ENCODE assay signal across 1 cellular context in the genomic region with DNA sequence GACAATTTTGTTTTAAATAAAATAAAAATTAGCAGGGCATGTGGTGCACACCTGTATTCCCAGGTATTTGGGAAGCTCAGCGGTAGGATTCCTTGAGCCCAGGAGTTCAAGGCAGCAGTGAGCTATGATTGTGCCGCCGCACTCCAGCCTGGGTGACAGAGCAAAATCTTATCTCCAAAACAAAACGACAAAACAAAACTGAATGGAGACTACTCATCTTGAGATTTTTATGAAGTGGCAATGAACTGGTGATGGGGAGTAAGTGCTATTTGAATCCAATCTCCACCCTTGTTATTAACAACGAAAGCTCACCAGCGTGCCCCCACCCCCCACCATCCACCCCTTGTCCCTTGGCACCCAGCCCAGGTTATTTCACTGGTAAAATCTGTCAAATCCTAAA.
A peak's percentile ranks its signal among the peaks of the same experiment; 100 is the strongest.
TF ChIP-seq lines count a peak whose summit lies in the region.

No MANE protein-coding gene starts in this region.

TF ChIP-seq in K562, 482 proteins besides CTCF, POLR2A, EP300 and RAD21 (continued from another document and continues in another):
- TF ChIP-seq, protein P1, sequence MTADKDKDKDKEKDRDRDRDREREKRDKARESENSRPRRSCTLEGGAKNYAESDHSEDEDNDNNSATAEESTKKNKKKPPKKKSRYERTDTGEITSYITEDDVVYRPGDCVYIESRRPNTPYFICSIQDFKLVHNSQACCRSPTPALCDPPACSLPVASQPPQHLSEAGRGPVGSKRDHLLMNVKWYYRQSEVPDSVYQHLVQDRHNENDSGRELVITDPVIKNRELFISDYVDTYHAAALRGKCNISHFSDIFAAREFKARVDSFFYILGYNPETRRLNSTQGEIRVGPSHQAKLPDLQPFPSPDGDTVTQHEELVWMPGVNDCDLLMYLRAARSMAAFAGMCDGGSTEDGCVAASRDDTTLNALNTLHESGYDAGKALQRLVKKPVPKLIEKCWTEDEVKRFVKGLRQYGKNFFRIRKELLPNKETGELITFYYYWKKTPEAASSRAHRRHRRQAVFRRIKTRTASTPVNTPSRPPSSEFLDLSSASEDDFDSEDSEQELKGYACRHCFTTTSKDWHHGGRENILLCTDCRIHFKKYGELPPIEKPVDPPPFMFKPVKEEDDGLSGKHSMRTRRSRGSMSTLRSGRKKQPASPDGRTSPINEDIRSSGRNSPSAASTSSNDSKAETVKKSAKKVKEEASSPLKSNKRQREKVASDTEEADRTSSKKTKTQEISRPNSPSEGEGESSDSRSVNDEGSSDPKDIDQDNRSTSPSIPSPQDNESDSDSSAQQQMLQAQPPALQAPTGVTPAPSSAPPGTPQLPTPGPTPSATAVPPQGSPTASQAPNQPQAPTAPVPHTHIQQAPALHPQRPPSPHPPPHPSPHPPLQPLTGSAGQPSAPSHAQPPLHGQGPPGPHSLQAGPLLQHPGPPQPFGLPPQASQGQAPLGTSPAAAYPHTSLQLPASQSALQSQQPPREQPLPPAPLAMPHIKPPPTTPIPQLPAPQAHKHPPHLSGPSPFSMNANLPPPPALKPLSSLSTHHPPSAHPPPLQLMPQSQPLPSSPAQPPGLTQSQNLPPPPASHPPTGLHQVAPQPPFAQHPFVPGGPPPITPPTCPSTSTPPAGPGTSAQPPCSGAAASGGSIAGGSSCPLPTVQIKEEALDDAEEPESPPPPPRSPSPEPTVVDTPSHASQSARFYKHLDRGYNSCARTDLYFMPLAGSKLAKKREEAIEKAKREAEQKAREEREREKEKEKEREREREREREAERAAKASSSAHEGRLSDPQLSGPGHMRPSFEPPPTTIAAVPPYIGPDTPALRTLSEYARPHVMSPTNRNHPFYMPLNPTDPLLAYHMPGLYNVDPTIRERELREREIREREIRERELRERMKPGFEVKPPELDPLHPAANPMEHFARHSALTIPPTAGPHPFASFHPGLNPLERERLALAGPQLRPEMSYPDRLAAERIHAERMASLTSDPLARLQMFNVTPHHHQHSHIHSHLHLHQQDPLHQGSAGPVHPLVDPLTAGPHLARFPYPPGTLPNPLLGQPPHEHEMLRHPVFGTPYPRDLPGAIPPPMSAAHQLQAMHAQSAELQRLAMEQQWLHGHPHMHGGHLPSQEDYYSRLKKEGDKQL (CRISPR knock-in tag; IDR thresholded peaks at IDR 0.05; ENCODE audit: borderline replicate concordance), result no peak
- no peak for TF ChIP-seq ESRRA (IDR thresholded peaks at IDR 0.05; ENCODE audit: borderline replicate concordance, low read depth)
- no peak for TF ChIP-seq ATF1 (CRISPR knock-in tag; IDR thresholded peaks at IDR 0.05)
- no peak for TF ChIP-seq ATF1 (tag; IDR thresholded peaks at IDR 0.05)
- 0 out of 4 replicates have a peak, but pooled peaks of 1 of the 2 experiments have one; percentile 23 for TF ChIP-seq TBL1XR1 (IDR thresholded peaks at IDR 0.05; ENCODE audit: low read length in 2 of 2)
- TF ChIP-seq NBN (IDR thresholded peaks at IDR 0.05; ENCODE audit: low read depth), result no peak
- TF ChIP-seq MNT (conservative IDR thresholded peaks at IDR 0.05), result 0 out of 4 replicates have a peak, but pooled peaks of 1 of the 2 experiments have one; percentile 35
- TF ChIP-seq NCOR1 (IDR thresholded peaks at IDR 0.05), result 0 out of 2 replicates have a peak, but pooled peaks have one; percentile 29
- TF ChIP-seq ZNF263 (CRISPR knock-in tag; IDR thresholded peaks at IDR 0.05; ENCODE audit: borderline replicate concordance), result no peak
- TF ChIP-seq, protein P2, sequence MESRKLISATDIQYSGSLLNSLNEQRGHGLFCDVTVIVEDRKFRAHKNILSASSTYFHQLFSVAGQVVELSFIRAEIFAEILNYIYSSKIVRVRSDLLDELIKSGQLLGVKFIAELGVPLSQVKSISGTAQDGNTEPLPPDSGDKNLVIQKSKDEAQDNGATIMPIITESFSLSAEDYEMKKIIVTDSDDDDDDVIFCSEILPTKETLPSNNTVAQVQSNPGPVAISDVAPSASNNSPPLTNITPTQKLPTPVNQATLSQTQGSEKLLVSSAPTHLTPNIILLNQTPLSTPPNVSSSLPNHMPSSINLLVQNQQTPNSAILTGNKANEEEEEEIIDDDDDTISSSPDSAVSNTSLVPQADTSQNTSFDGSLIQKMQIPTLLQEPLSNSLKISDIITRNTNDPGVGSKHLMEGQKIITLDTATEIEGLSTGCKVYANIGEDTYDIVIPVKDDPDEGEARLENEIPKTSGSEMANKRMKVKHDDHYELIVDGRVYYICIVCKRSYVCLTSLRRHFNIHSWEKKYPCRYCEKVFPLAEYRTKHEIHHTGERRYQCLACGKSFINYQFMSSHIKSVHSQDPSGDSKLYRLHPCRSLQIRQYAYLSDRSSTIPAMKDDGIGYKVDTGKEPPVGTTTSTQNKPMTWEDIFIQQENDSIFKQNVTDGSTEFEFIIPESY (CRISPR knock-in tag; IDR thresholded peaks at IDR 0.05), result no peak
- no peak; the same call in 1 of the 2 replicates for TF ChIP-seq LEF1 (IDR thresholded peaks at IDR 0.05)
- TF ChIP-seq CC2D1A (IDR thresholded peaks at IDR 0.05), result no peak
- TF ChIP-seq SMARCE1 (IDR thresholded peaks at IDR 0.05), result peak; percentile 61; the same call in 1 of the 2 replicates
- no peak for TF ChIP-seq PRPF4 (IDR thresholded peaks at IDR 0.05; ENCODE audit: insufficient read depth, low read depth, low read length, poor library complexity, severe bottlenecking)
- peak; percentile 61; the same call in 1 of the 2 replicates for TF ChIP-seq JUND (IDR thresholded peaks at IDR 0.05; ENCODE audit: borderline replicate concordance, low read depth, low read length)
- no peak for TF ChIP-seq JUND (tag; IDR thresholded peaks at IDR 0.05; ENCODE audit: borderline replicate concordance, low read depth, low read length)
- no peak for TF ChIP-seq RBFOX2 (IDR thresholded peaks at IDR 0.05; ENCODE audit: low read depth, low read length)
- peak; percentile 61 for TF ChIP-seq CBFA2T3 (IDR thresholded peaks at IDR 0.05)
- TF ChIP-seq KDM1A (IDR thresholded peaks at IDR 0.05), result peak; percentile 75 to 80
- TF ChIP-seq FOXJ2 (tag; IDR thresholded peaks at IDR 0.05), result 0 out of 2 replicates have a peak, but pooled peaks have one; percentile 37
- TF ChIP-seq CBFA2T2 (conservative IDR thresholded peaks at IDR 0.05), result peak; percentile 41
- 0 out of 2 replicates have a peak, but pooled peaks have one; percentile 13 for TF ChIP-seq CXXC5 (CRISPR knock-in tag; IDR thresholded peaks at IDR 0.05)
- TF ChIP-seq, protein P3, sequence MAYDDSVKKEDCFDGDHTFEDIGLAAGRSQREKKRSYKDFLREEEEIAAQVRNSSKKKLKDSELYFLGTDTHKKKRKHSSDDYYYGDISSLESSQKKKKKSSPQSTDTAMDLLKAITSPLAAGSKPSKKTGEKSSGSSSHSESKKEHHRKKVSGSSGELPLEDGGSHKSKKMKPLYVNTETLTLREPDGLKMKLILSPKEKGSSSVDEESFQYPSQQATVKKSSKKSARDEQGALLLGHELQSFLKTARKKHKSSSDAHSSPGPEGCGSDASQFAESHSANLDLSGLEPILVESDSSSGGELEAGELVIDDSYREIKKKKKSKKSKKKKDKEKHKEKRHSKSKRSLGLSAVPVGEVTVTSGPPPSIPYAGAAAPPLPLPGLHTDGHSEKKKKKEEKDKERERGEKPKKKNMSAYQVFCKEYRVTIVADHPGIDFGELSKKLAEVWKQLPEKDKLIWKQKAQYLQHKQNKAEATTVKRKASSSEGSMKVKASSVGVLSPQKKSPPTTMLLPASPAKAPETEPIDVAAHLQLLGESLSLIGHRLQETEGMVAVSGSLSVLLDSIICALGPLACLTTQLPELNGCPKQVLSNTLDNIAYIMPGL (CRISPR knock-in tag; IDR thresholded peaks at IDR 0.05), result no peak
- TF ChIP-seq ZNF75A (CRISPR knock-in tag; IDR thresholded peaks at IDR 0.05), result no peak
- peak; percentile 32; the same call in 1 of the 2 replicates for TF ChIP-seq HDAC2 (IDR thresholded peaks at IDR 0.05)
- no peak for TF ChIP-seq ETV5 (CRISPR knock-in tag; IDR thresholded peaks at IDR 0.05; ENCODE audit: low read depth)
- TF ChIP-seq, protein P4, sequence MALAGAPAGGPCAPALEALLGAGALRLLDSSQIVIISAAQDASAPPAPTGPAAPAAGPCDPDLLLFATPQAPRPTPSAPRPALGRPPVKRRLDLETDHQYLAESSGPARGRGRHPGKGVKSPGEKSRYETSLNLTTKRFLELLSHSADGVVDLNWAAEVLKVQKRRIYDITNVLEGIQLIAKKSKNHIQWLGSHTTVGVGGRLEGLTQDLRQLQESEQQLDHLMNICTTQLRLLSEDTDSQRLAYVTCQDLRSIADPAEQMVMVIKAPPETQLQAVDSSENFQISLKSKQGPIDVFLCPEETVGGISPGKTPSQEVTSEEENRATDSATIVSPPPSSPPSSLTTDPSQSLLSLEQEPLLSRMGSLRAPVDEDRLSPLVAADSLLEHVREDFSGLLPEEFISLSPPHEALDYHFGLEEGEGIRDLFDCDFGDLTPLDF (CRISPR knock-in tag; IDR thresholded peaks at IDR 0.05), result no peak
- TF ChIP-seq MAFG (tag; conservative IDR thresholded peaks at IDR 0.05), result peak; percentile 77
- TF ChIP-seq ZNF584 (CRISPR knock-in tag; IDR thresholded peaks at IDR 0.05; ENCODE audit: low read depth), result no peak
- TF ChIP-seq SP2 (IDR thresholded peaks at IDR 0.05; ENCODE audit: extremely low read depth, low read depth, low read length, poor library complexity, severe bottlenecking), result no peak
- TF ChIP-seq ZNF324 (CRISPR knock-in tag; IDR thresholded peaks at IDR 0.05), result no peak
- peak; percentile 50 for TF ChIP-seq NFIC (IDR thresholded peaks at IDR 0.05)
- no peak for TF ChIP-seq PTBP1 (IDR thresholded peaks at IDR 0.05; ENCODE audit: low read depth, low read length)
- TF ChIP-seq, protein P5, sequence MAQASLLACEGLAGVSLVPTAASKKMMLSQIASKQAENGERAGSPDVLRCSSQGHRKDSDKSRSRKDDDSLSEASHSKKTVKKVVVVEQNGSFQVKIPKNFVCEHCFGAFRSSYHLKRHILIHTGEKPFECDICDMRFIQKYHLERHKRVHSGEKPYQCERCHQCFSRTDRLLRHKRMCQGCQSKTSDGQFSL (CRISPR knock-in tag; IDR thresholded peaks at IDR 0.05), result no peak
- TF ChIP-seq, protein P5 (tag; IDR thresholded peaks at IDR 0.05), result no peak
- TF ChIP-seq IRF2 (CRISPR knock-in tag; IDR thresholded peaks at IDR 0.05), result no peak
- no peak for TF ChIP-seq SAFB (IDR thresholded peaks at IDR 0.05; ENCODE audit: borderline replicate concordance, low read depth, low read length)
- peak; percentile 81 for TF ChIP-seq SMARCA4 (IDR thresholded peaks at IDR 0.05)
- peak; percentile 96 for TF ChIP-seq NFE2 (IDR thresholded peaks at IDR 0.05; ENCODE audit: low read depth)
- no peak for TF ChIP-seq MEF2D (tag; conservative IDR thresholded peaks at IDR 0.05; ENCODE audit: low read depth)
- no peak for TF ChIP-seq U2AF1 (optimal IDR thresholded peaks at IDR 0.05; ENCODE audit: low read depth, low read length)
- peak; percentile 32; the same call in 1 of the 2 replicates for TF ChIP-seq FOSL1 (tag; conservative IDR thresholded peaks at IDR 0.05)
- TF ChIP-seq ZNF347 (CRISPR knock-in tag; IDR thresholded peaks at IDR 0.05; ENCODE audit: low read depth), result no peak
- TF ChIP-seq ZNF354B (CRISPR knock-in tag; IDR thresholded peaks at IDR 0.05), result no peak
- peak; percentile 74; the same call in 1 of the 2 replicates for TF ChIP-seq SOX6 (IDR thresholded peaks at IDR 0.05)
- TF ChIP-seq DPF2 (IDR thresholded peaks at IDR 0.05), result peak; percentile 80
- peak; percentile 74 for TF ChIP-seq MAFK (IDR thresholded peaks at IDR 0.05; ENCODE audit: low read length)
- TF ChIP-seq ADNP (tag; IDR thresholded peaks at IDR 0.05), result no peak
- no peak for TF ChIP-seq ZNF143 (CRISPR knock-in tag; IDR thresholded peaks at IDR 0.05)
- TF ChIP-seq PBX2 (CRISPR knock-in tag; IDR thresholded peaks at IDR 0.05; ENCODE audit: low read depth), result no peak
- TF ChIP-seq PBX2 (tag; conservative IDR thresholded peaks at IDR 0.05; ENCODE audit: low read depth), result peak; percentile 24; the same call in 1 of the 2 replicates
- TF ChIP-seq ATF3 (IDR thresholded peaks at IDR 0.05), result peak; percentile 11; the same call in 1 of the 2 replicates
- no peak for TF ChIP-seq ATF3 (CRISPR knock-in tag; conservative IDR thresholded peaks at IDR 0.05)
- no peak for TF ChIP-seq ZNF274 (IDR thresholded peaks at IDR 0.05; ENCODE audit: borderline replicate concordance, low read depth, low read length)
- 0 out of 2 replicates have a peak, but pooled peaks have one; percentile 38 for TF ChIP-seq CTBP1 (IDR thresholded peaks at IDR 0.05; ENCODE audit: borderline replicate concordance)
